In the genomic region with DNA sequence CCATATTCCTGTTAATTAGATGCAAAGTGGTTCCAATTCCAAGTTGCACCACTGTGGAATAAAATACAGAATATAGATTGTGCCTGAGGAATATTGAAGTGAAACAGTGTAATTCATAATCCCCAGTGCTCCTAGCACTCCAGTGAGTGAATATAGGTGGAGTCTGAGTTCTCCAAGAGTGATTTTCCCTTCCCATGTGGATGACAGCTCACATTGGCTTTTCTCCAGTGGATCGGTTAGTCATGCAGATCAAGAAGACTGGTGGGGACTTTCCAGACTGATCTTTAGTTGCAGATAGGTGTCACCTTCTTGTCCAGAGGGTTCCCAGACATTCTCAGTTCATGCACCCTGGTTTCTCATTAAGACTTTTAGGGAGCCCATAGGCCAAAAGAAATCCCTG, we compare ENCODE assay signal across 13 cellular contexts. TPM values are rescaled to one million over a fixed set of nuclear protein-coding genes. Genes with fewer than 3 reads are reported as not detected.
DNase-seq lines count a peak whose midpoint lies in the region; ATAC-seq and TF ChIP-seq lines count a peak whose summit lies in the region.
"Had no signal": no experiment of that assay in that cellular context is flagged by ENCODE, and none has a peak within 500 bp of the region (broad histone marks: within the 10 kb centered on the region; RNA-seq: fewer than 3 reads in every experiment).

No MANE protein-coding gene starts in this region.

- no peak overlapping the region for H3K27ac ChIP-seq in endodermal cell (ENCODE audit: low read depth, low read length)

- peaks cover 4% of the 10 kb centered on the region for H3K4me1 ChIP-seq in endodermal cell (ENCODE audit: control insufficient read depth, insufficient read depth, low read length)
- H3K4me1 ChIP-seq: Caco-2 had no signal

- CTCF ChIA-PET in AG04449 (lab: Yijun Ruan, JAX): interaction anchor here (1.4 to 3.7 kb wide), 4 partner anchors 11 to 192 kb away, joined by 3 to 19 read pairs (median 9); no protein-coding TSS in a partner anchor

- H3K4me3 ChIP-seq in AG04449 (ENCODE audit: low read depth, low read length) (no peak overlapping the region), astrocyte of the spinal cord (ENCODE audit: low read depth, low read length) (no peak overlapping the region), endodermal cell (ENCODE audit: low read length) (no peak overlapping the region)

- WGBS in endodermal cell (ENCODE audit: insufficient coverage in 1 of 2, insufficient read length in 1 of 2), 2 experiments: 90 to 100% methylated on average over 1 of the region's 1 CpG

- peaks cover 21% of the 10 kb centered on the region for H3K4me1 Mint-ChIP-seq in endodermal cell

- no peaks in the 10 kb centered on the region for H3K27me3 Mint-ChIP-seq in endodermal cell (ENCODE audit: insufficient read depth)
- H3K27me3 Mint-ChIP-seq: activated naive CD8-positive, alpha-beta T cell treated with anti-CD3 and anti-CD28 coated beads, Interleukin-2, amount 10 ng/mL, durations not matched to agents 7 days and 5 days had no signal

- no peak overlapping the region for H3K27ac Mint-ChIP-seq in endodermal cell
- H3K27ac Mint-ChIP-seq: activated naive CD8-positive, alpha-beta T cell treated with anti-CD3 and anti-CD28 coated beads, Interleukin-2, amount 10 ng/mL, durations not matched to agents 7 days and 5 days; WTC11 had no signal

- H3K9me3 Mint-ChIP-seq in endodermal cell: no peaks in the 10 kb centered on the region

- TF ChIP-seq CTCF in AG04449 (IDR thresholded peaks at IDR 0.05; ENCODE audit: insufficient read depth, low read length, missing control alignments) (no peak), astrocyte of the spinal cord (IDR thresholded peaks at IDR 0.05; ENCODE audit: low read depth, low read length) (no peak), endodermal cell (conservative IDR thresholded peaks at IDR 0.05) (no peak)

- no peaks in the 10 kb centered on the region for H3K9me3 ChIP-seq in endodermal cell (ENCODE audit: control insufficient read depth, low read length)
- H3K9me3 ChIP-seq: Caco-2 had no signal

- ATAC-seq in GM21717 (IDR thresholded peaks at IDR 0.05; ENCODE audit: unreplicated experiment): no peak
- no peak for ATAC-seq in HG02642 (IDR thresholded peaks at IDR 0.05; ENCODE audit: poor library complexity, unreplicated experiment)
- ATAC-seq: WTC11 had no signal

- no peak overlapping the region for H3K9ac ChIP-seq in endodermal cell (ENCODE audit: extremely low read depth, low read length, poor library complexity, severe bottlenecking)

- no peak overlapping the region for H3K4me3 Mint-ChIP-seq in endodermal cell
- H3K4me3 Mint-ChIP-seq: activated naive CD8-positive, alpha-beta T cell treated with anti-CD3 and anti-CD28 coated beads, Interleukin-2, amount 10 ng/mL, durations not matched to agents 7 days and 5 days; WTC11 had no signal

- POLR2A ChIA-PET in AG04449 (lab: Yijun Ruan, JAX): no interaction called here

- no peaks in the 10 kb centered on the region for H3K27me3 ChIP-seq in endodermal cell (ENCODE audit: control insufficient read depth, insufficient read depth, low read length, poor library complexity, severe bottlenecking)

- H3K36me3 Mint-ChIP-seq in endodermal cell (ENCODE audit: low read depth): no peaks in the 10 kb centered on the region
- H3K36me3 Mint-ChIP-seq: WTC11 had no signal

- peak; percentile 71 for DNase-seq in AG04449 (ENCODE audit: low read depth, low spot score)
- DNase-seq in HT-29 (ENCODE audit: low spot score): peak; percentile 53
- DNase-seq in astrocyte of the spinal cord (ENCODE audit: low read depth, low spot score): peak; percentile 84
- DNase-seq in kidney glomerular epithelial cell (lab: John Stamatoyannopoulos, UW): peak; percentile 91
- no peak for DNase-seq in endodermal cell
- no peak for DNase-seq in medulla oblongata (ENCODE audit: extremely low spot score)
- DNase-seq: activated naive CD8-positive, alpha-beta T cell treated with anti-CD3 and anti-CD28 coated beads, Interleukin-2, amount 10 ng/mL, durations not matched to agents 7 days and 5 days; Caco-2; hippocampal formation; NK-92 treated with Interleukin-12 subunit alpha and Interleukin-12 subunit beta, amount 100 ng/mL, for 24 hours had no signal

- H3K36me3 ChIP-seq in endodermal cell (ENCODE audit: control insufficient read depth, insufficient read depth, low read length): no peaks in the 10 kb centered on the region

- in situ Hi-C loops in astrocyte of the spinal cord (cut with HindIII; ENCODE audit: low sequenced_read_pairs): no loop called here

RNA-seq across cellular contexts. Expression of a gene that starts 47.8 kb away (rescaled TPM):
- total RNA-seq in HT-29 (2014; rRNA removed; shearing (Covaris generic)): 52.5 and 71.1 TPM in 2 replicates
- total RNA-seq in endodermal cell: 10 to 100 TPM; 19.4 to 24.8 TPM
- polyA plus RNA-seq in endodermal cell (2013, experiment 1 of 2): 21.3 TPM
- polyA plus RNA-seq in endodermal cell (2013, experiment 2 of 2): 20.5 TPM

Comparison
In these comparisons a context has a peak if more than half of its experiments do, and no peak if none do; other contexts are left out.
1. DNase-seq: peak in AG04449 (single experiment), HT-29 (single experiment), astrocyte of the spinal cord (single experiment) and kidney glomerular epithelial cell (single experiment); none in endodermal cell (single experiment) and medulla oblongata (single experiment).